Comparison of ENCODE assay signal across 1 cellular context in genomic region chr2:236714061-236714460, GRCh38.
TF ChIP-seq lines count a peak whose summit lies in the region.

No MANE protein-coding gene starts in this region.

TF ChIP-seq in A549, 52 proteins besides CTCF, POLR2A, EP300 and RAD21 (continued from another document):
- TF ChIP-seq RARB (CRISPR knock-in tag; IDR thresholded peaks at IDR 0.05) (no peak), RFX5 (IDR thresholded peaks at IDR 0.05) (no peak), HMGXB4 (CRISPR knock-in tag; IDR thresholded peaks at IDR 0.05; ENCODE audit: borderline replicate concordance) (no peak)
